9 cellular contexts compared by ENCODE assay signal in genomic region chr20:2301164-2301622, GRCh38. TPM values are rescaled to one million over a fixed set of nuclear protein-coding genes. Genes with fewer than 3 reads are reported as not detected.
A peak's percentile ranks its signal among the peaks of the same experiment; 100 is the strongest.
DNase-seq lines count a peak whose midpoint lies in the region; ATAC-seq and TF ChIP-seq lines count a peak whose summit lies in the region.
"Had no signal": no experiment of that assay in that cellular context is flagged by ENCODE, and none has a peak within 500 bp of the region (broad histone marks: within the 10 kb centered on the region; RNA-seq: fewer than 3 reads in every experiment).

No MANE protein-coding gene starts in this region.

- DNase-seq in UCSD-AML1 (lab: John Stamatoyannopoulos, UW; ENCODE audit: unreplicated experiment) (peak; percentile 69), lower lobe of right lung (peak; percentile 80), esophagus muscularis mucosa (ENCODE audit: extremely low spot score) (no peak), iPS-NIHi7 (ENCODE audit: extremely low spot score) (no peak)
- no peak for DNase-seq in effector CD8-positive, alpha-beta T cell (lab: John Stamatoyannopoulos, UW)

- TF ChIP-seq CTCF in lower lobe of right lung (IDR thresholded peaks at IDR 0.05) (no peak), esophagus muscularis mucosa (IDR thresholded peaks at IDR 0.05) (no peak)

- no peaks in the 10 kb centered on the region for H3K9me3 ChIP-seq in lower lobe of right lung
- H3K9me3 ChIP-seq in esophagus muscularis mucosa = no peaks in the 10 kb centered on the region

- TF ChIP-seq EP300 in esophagus muscularis mucosa (IDR thresholded peaks at IDR 0.05) = no peak

- WGBS in esophagus muscularis mucosa = 50% methylated on average over 5 of the region's 5 CpGs

- no peaks in the 10 kb centered on the region for H3K4me1 ChIP-seq in lower lobe of right lung
- H3K4me1 ChIP-seq in esophagus muscularis mucosa = no peaks in the 10 kb centered on the region

- H3K4me3 ChIP-seq in lower lobe of right lung = no peak overlapping the region
- H3K4me3 ChIP-seq in esophagus muscularis mucosa = no peak overlapping the region
- H3K4me3 ChIP-seq: dorsolateral prefrontal cortex had no signal

- H3K27ac ChIP-seq in lower lobe of right lung (no peak overlapping the region), esophagus muscularis mucosa (replicated peaks in 1 of 4) (no peak overlapping the region)

- H3K36me3 ChIP-seq in lower lobe of right lung (no peaks in the 10 kb centered on the region), esophagus muscularis mucosa (no peaks in the 10 kb centered on the region)

- peak; percentile 93 for ATAC-seq in GM19025 (IDR thresholded peaks at IDR 0.05; ENCODE audit: low read depth, unreplicated experiment)
- peak; percentile 93 for ATAC-seq in HG03342 (IDR thresholded peaks at IDR 0.05; ENCODE audit: unreplicated experiment)
- peak; percentile 86 to 90 for ATAC-seq in lower lobe of right lung
- ATAC-seq in GM18873 (IDR thresholded peaks at IDR 0.05; ENCODE audit: low FRiP score, unreplicated experiment) = no peak

- TF ChIP-seq POLR2A in esophagus muscularis mucosa (IDR thresholded peaks at IDR 0.05; ENCODE audit: low read depth) = no peak

- intact Hi-C loops in lower lobe of right lung (cut with DNase I) (no loop called here), esophagus muscularis mucosa (cut with DNase I) (no loop called here)

- no peaks in the 10 kb centered on the region for H3K27me3 ChIP-seq in lower lobe of right lung (ENCODE audit: low read depth)
- H3K27me3 ChIP-seq in esophagus muscularis mucosa = peaks cover 0 to 21% (median 0%) of the 10 kb centered on the region in 4 donors

RNA-seq across cellular contexts. Expression of gene TGM3, which starts 5.4 kb away (rescaled TPM):
- total RNA-seq in lower lobe of right lung = 0.32 TPM
- under 1 TPM in 1 of 4 donors, not detected in 3; 0.83 TPM for total RNA-seq in esophagus muscularis mucosa

Comparison
In these comparisons a context has a peak if more than half of its experiments do, and no peak if none do; other contexts are left out.
1. DNase-seq: peak in UCSD-AML1 (single experiment) and lower lobe of right lung (single experiment); none in effector CD8-positive, alpha-beta T cell (single experiment), esophagus muscularis mucosa (single experiment) and iPS-NIHi7 (single experiment).